Comparison of ENCODE assay signal across 28 cellular contexts in genomic region chr5:79955496-79956172, GRCh38. TPM values are rescaled to one million over a fixed set of nuclear protein-coding genes. Genes with fewer than 3 reads are reported as not detected.
A peak's percentile ranks its signal among the peaks of the same experiment; 100 is the strongest.
DNase-seq lines count a peak whose midpoint lies in the region; ATAC-seq, FAIRE-seq and TF ChIP-seq lines count a peak whose summit lies in the region.
"Had no signal": no experiment of that assay in that cellular context is flagged by ENCODE, and none has a peak within 500 bp of the region (broad histone marks: within the 10 kb centered on the region; RNA-seq: fewer than 3 reads in every experiment).

No MANE protein-coding gene starts in this region.

- no peaks in the 10 kb centered on the region for H3K36me3 ChIP-seq in GM23248 (ENCODE audit: low read depth)
- H3K36me3 ChIP-seq in bronchial epithelial cell (ENCODE audit: control insufficient read depth, insufficient read depth, low read length): no peaks in the 10 kb centered on the region
- H3K36me3 ChIP-seq in neuronal stem cell (replicated peaks in 1 of 2; ENCODE audit: control insufficient read depth in 2 of 2, insufficient read depth in 2 of 2, low read length in 2 of 2): no peaks in the 10 kb centered on the region
- H3K36me3 ChIP-seq: heart right ventricle, Peyer's patch, spleen, vagina had no signal

- H3K4me1 ChIP-seq in GM23248 (ENCODE audit: insufficient read depth): peaks cover 11% of the 10 kb centered on the region
- peaks cover 0 to 15% of the 10 kb centered on the region in 2 donors for H3K4me1 ChIP-seq in neuronal stem cell (ENCODE audit: control insufficient read depth in 2 of 2, insufficient read depth in 1 of 2, low read depth in 1 of 2, low read length in 2 of 2)
- H3K4me1 ChIP-seq: Peyer's patch, spleen, testis, vagina had no signal

- no peaks in the 10 kb centered on the region for H3K36me3 Mint-ChIP-seq in activated CD4-positive, alpha-beta memory T cell treated with anti-CD3 and anti-CD28 coated beads for 36 hours
- H3K36me3 Mint-ChIP-seq: activated naive CD4-positive, alpha-beta T cell treated with anti-CD3 and anti-CD28 coated beads, Interleukin-2, amount 50 U/mL, for 24 hours; naive thymus-derived CD4-positive, alpha-beta T cell; stimulated activated naive B cell treated with anti-CD40 and anti-IgM and Interleukin-4, amounts not matched to agents 10 μg/mL and 1 μg/mL and 100 μg/mL, for 72 hours had no signal

- H2AFZ ChIP-seq in GM23248: no peak overlapping the region
- peak overlapping the region; percentile 56 for H2AFZ ChIP-seq in neuronal stem cell (ENCODE audit: low read length)

- POLR2A ChIA-PET in activated CD4-positive, alpha-beta memory T cell treated with anti-CD3 and anti-CD28 coated beads for 36 hours (lab: Charles Lee): no interaction called here

- intact Hi-C loops in activated CD4-positive, alpha-beta memory T cell treated with anti-CD3 and anti-CD28 coated beads for 36 hours (cut with micrococcal nuclease): no loop called here

- no peaks in the 10 kb centered on the region for H3K9me2 ChIP-seq in GM23248 (ENCODE audit: insufficient read depth)

- ATAC-seq in GM19351 (IDR thresholded peaks at IDR 0.05; ENCODE audit: unreplicated experiment): no peak
- ATAC-seq: heart right ventricle; left lobe of liver; stimulated activated naive B cell treated with anti-CD40 and anti-IgM and Interleukin-4, amounts not matched to agents 10 μg/mL and 1 μg/mL and 100 μg/mL, for 72 hours had no signal

- H2BK15ac ChIP-seq in neuronal stem cell (ENCODE audit: low read length): no peak overlapping the region

- H3K18ac ChIP-seq in neuronal stem cell (ENCODE audit: low read length): no peak overlapping the region

- H3K9me3 Mint-ChIP-seq in activated CD4-positive, alpha-beta memory T cell treated with anti-CD3 and anti-CD28 coated beads for 36 hours: no peaks in the 10 kb centered on the region
- H3K9me3 Mint-ChIP-seq: activated naive CD4-positive, alpha-beta T cell treated with anti-CD3 and anti-CD28 coated beads, Interleukin-2, amount 50 U/mL, for 24 hours; central memory CD8-positive, alpha-beta T cell had no signal

- H3K4me3 Mint-ChIP-seq in activated CD4-positive, alpha-beta memory T cell treated with anti-CD3 and anti-CD28 coated beads for 36 hours: no peak overlapping the region
- H3K4me3 Mint-ChIP-seq: activated naive CD4-positive, alpha-beta T cell treated with anti-CD3 and anti-CD28 coated beads, Interleukin-2, amount 50 U/mL, for 24 hours; central memory CD8-positive, alpha-beta T cell; naive thymus-derived CD4-positive, alpha-beta T cell; stimulated activated naive B cell treated with anti-CD40 and anti-IgM and Interleukin-4, amounts not matched to agents 10 μg/mL and 1 μg/mL and 100 μg/mL, for 72 hours had no signal

- H3K27ac ChIP-seq in GM23248 (peak overlapping the region; percentile 36), neuronal stem cell (replicated peaks; ENCODE audit: low read length) (no peak overlapping the region)
- H3K27ac ChIP-seq: heart right ventricle, Peyer's patch, spleen, testis, vagina had no signal

- CTCF ChIA-PET in activated CD4-positive, alpha-beta memory T cell treated with anti-CD3 and anti-CD28 coated beads for 36 hours (lab: Charles Lee): no interaction called here

- H3K79me2 ChIP-seq in GM23248 (ENCODE audit: insufficient read depth): no peaks in the 10 kb centered on the region

- H2BK5ac ChIP-seq in neuronal stem cell (ENCODE audit: low read length): no peak overlapping the region

- H3K9ac ChIP-seq in GM23248 (no peak overlapping the region), neuronal stem cell (ENCODE audit: low read depth, low read length, poor library complexity) (no peak overlapping the region)

- H3K23ac ChIP-seq in neuronal stem cell (ENCODE audit: low read depth, low read length, poor library complexity): no peak overlapping the region

- no peak overlapping the region for H3K14ac ChIP-seq in neuronal stem cell (ENCODE audit: low read length)

- no peak for TF ChIP-seq CTCF in bronchial epithelial cell (IDR thresholded peaks at IDR 0.05; ENCODE audit: insufficient read depth, low read length, severe bottlenecking)

- no peak overlapping the region for H3K4ac ChIP-seq in neuronal stem cell (ENCODE audit: low read length)

- H2AK5ac ChIP-seq in neuronal stem cell (ENCODE audit: low read depth, low read length): no peak overlapping the region

- H2BK12ac ChIP-seq in neuronal stem cell (ENCODE audit: low read length): no peak overlapping the region

- H4K91ac ChIP-seq in neuronal stem cell (ENCODE audit: low read depth, low read length, poor library complexity): no peak overlapping the region

- H2BK120ac ChIP-seq in neuronal stem cell (ENCODE audit: low read depth, low read length): no peak overlapping the region

- H3K4me3 ChIP-seq in GM23248 (no peak overlapping the region), bronchial epithelial cell (ENCODE audit: low read depth, low read length) (no peak overlapping the region), neuronal stem cell (ENCODE audit: low read length in 2 of 2) (no peak overlapping the region)
- H3K4me3 ChIP-seq: heart right ventricle, Peyer's patch, spleen, testis, vagina had no signal

- H3K4me2 ChIP-seq in GM23248 (ENCODE audit: unreplicated experiment) (peak overlapping the region; percentile 17), neuronal stem cell (ENCODE audit: insufficient read depth, low read length, poor library complexity, severe bottlenecking) (no peak overlapping the region)

- H3K4me1 Mint-ChIP-seq in activated CD4-positive, alpha-beta memory T cell treated with anti-CD3 and anti-CD28 coated beads for 36 hours (ENCODE audit: low read depth): no peaks in the 10 kb centered on the region
- H3K4me1 Mint-ChIP-seq: activated naive CD4-positive, alpha-beta T cell treated with anti-CD3 and anti-CD28 coated beads, Interleukin-2, amount 50 U/mL, for 24 hours; central memory CD8-positive, alpha-beta T cell; stimulated activated naive B cell treated with anti-CD40 and anti-IgM and Interleukin-4, amounts not matched to agents 10 μg/mL and 1 μg/mL and 100 μg/mL, for 72 hours had no signal

- peaks cover 18% of the 10 kb centered on the region for H3F3A ChIP-seq in GM23248 (ENCODE audit: insufficient read depth)

- no peak overlapping the region for H4K8ac ChIP-seq in neuronal stem cell (ENCODE audit: low read depth, low read length)

- FAIRE-seq in bronchial epithelial cell (lab: Jason Lieb, UNC): peak; percentile 87
- FAIRE-seq: GM12891 had no signal

- H3K27me3 Mint-ChIP-seq in activated CD4-positive, alpha-beta memory T cell treated with anti-CD3 and anti-CD28 coated beads for 36 hours: peaks cover 2% of the 10 kb centered on the region
- H3K27me3 Mint-ChIP-seq: activated naive CD4-positive, alpha-beta T cell treated with anti-CD3 and anti-CD28 coated beads, Interleukin-2, amount 50 U/mL, for 24 hours had no signal

- no peak for DNase-seq in GM23248
- peak; percentile 93 for DNase-seq in NCI-H2171 treated with DMSO at 0.1 percent for 48 hours (lab: John Stamatoyannopoulos, UW)
- no peak for DNase-seq in bronchial epithelial cell (ENCODE audit: low read depth)
- DNase-seq in neuronal stem cell (ENCODE audit: low spot score): no peak
- no peak for DNase-seq in amygdala (lab: John Stamatoyannopoulos, UW)
- DNase-seq in activated CD4-positive, alpha-beta memory T cell treated with anti-CD3 and anti-CD28 coated beads for 36 hours: no peak
- no peak for DNase-seq in hypothalamus (lab: John Stamatoyannopoulos, UW)
- DNase-seq: activated CD4-positive, alpha-beta T cell treated with anti-CD3 and anti-CD28 coated beads for 4 hours; aorta; C1 segment of cervical spinal cord; heart right ventricle; naive thymus-derived CD4-positive, alpha-beta T cell; NCI-H1105; NCI-H2081; NCI-H446 treated with DMSO at 0.1 percent for 48 hours; Peyer's patch; retina; spleen; stimulated activated CD4-positive, alpha-beta T cell treated with anti-CD3 and anti-CD28 coated beads, Interleukin-4, amount 100 ng/mL, for 1 hour; stimulated activated naive B cell treated with anti-CD40 and anti-IgM and Interleukin-4, amounts not matched to agents 10 μg/mL and 1 μg/mL and 100 μg/mL, for 72 hours; T-helper 2 cell; testis had no signal

- in situ Hi-C loops in GM23248 (cut with MboI): no loop called here

- 88 to 92% methylated on average over 7 of the region's 7 CpGs for WGBS in GM23248 (ENCODE audit: low coverage in 1 of 2, low lambda C conversion rate in 2 of 2, missing lambda C conversion rate in 2 of 2), 2 experiments
- WGBS in neuronal stem cell (ENCODE audit: extremely low coverage in 2 of 2, insufficient read length in 2 of 2, insufficient replicate concordance in 1 of 2), 2 donors: no CpG with 5 or more reads among the region's 7 CpGs

- H3K27me3 ChIP-seq in GM23248 (replicated peaks; ENCODE audit: insufficient read depth) (no peaks in the 10 kb centered on the region), bronchial epithelial cell (ENCODE audit: control insufficient read depth, insufficient read depth, low read length) (no peaks in the 10 kb centered on the region), neuronal stem cell (ENCODE audit: control insufficient read depth in 3 of 3, insufficient read depth in 3 of 3, low read depth in 1 of 3, low read length in 3 of 3) (no peaks in the 10 kb centered on the region)
- H3K27me3 ChIP-seq: heart right ventricle, Peyer's patch, testis, vagina had no signal

- H3K9me3 ChIP-seq in GM23248 (ENCODE audit: low read depth) (no peaks in the 10 kb centered on the region), neuronal stem cell (replicated peaks in 1 of 2; ENCODE audit: control insufficient read depth in 2 of 2, insufficient read depth in 1 of 2, low read depth in 1 of 2, low read length in 2 of 2) (peaks cover 0 to 4% of the 10 kb centered on the region in 2 donors)
- H3K9me3 ChIP-seq: heart right ventricle, Peyer's patch, spleen, testis, vagina had no signal

- H4K20me1 ChIP-seq in GM23248 (ENCODE audit: insufficient read depth): no peaks in the 10 kb centered on the region

- H3K79me1 ChIP-seq in neuronal stem cell (ENCODE audit: low read depth, low read length): no peaks in the 10 kb centered on the region

- H3K27ac Mint-ChIP-seq in activated CD4-positive, alpha-beta memory T cell treated with anti-CD3 and anti-CD28 coated beads for 36 hours: no peak overlapping the region
- H3K27ac Mint-ChIP-seq: activated naive CD4-positive, alpha-beta T cell treated with anti-CD3 and anti-CD28 coated beads, Interleukin-2, amount 50 U/mL, for 24 hours; naive thymus-derived CD4-positive, alpha-beta T cell; stimulated activated naive B cell treated with anti-CD40 and anti-IgM and Interleukin-4, amounts not matched to agents 10 μg/mL and 1 μg/mL and 100 μg/mL, for 72 hours had no signal

RNA-seq across cellular contexts. Expression of gene MTX3, which starts 35.4 kb away (rescaled TPM):
- total RNA-seq in GM23248 (2014; rRNA removed; shearing (Covaris generic)): 18.4 and 24.2 TPM in 2 replicates
- 6.9 and 7.0 TPM in 2 replicates for polyA plus RNA-seq in GM23248 (2016; fragmentation: Nextera tagmentation; extraction: Ambion mirVana)
- 17.3 and 22.1 TPM in 2 replicates for total RNA-seq in bronchial epithelial cell
- polyA plus RNA-seq in neuronal stem cell (2013, experiment 1 of 2): 13.7 TPM
- 14.6 TPM for polyA plus RNA-seq in neuronal stem cell (2013, experiment 2 of 2)
- 10 to 100 TPM; 13.3 to 16.8 TPM for total RNA-seq in activated CD4-positive, alpha-beta memory T cell treated with anti-CD3 and anti-CD28 coated beads for 36 hours
